In genomic region chr9:131104016-131104740, GRCh38 we compare ENCODE assay signal across 21 cellular contexts. TPM values are rescaled to one million over a fixed set of nuclear protein-coding genes. Genes with fewer than 3 reads are reported as not detected.
DNase-seq lines count a peak whose midpoint lies in the region; ATAC-seq and TF ChIP-seq lines count a peak whose summit lies in the region.
"Had no signal": no experiment of that assay in that cellular context is flagged by ENCODE, and none has a peak within 500 bp of the region (broad histone marks: within the 10 kb centered on the region; RNA-seq: fewer than 3 reads in every experiment).

No MANE protein-coding gene starts in this region.

- peak overlapping the region; percentile 90; the same call in 1 of the 2 replicates for H3K27ac Mint-ChIP-seq in WTC11
- no peak overlapping the region for H3K27ac Mint-ChIP-seq in activated naive CD8-positive, alpha-beta T cell treated with anti-CD3 and anti-CD28 coated beads, Interleukin-2, amount 50 U/mL, for 24 hours
- H3K27ac Mint-ChIP-seq: CD8-positive, alpha-beta T cell; IgD-negative memory B cell had no signal

- H3K4me1 Mint-ChIP-seq in WTC11: peaks cover 50% of the 10 kb centered on the region
- H3K4me1 Mint-ChIP-seq in activated naive CD8-positive, alpha-beta T cell treated with anti-CD3 and anti-CD28 coated beads, Interleukin-2, amount 50 U/mL, for 24 hours: no peaks in the 10 kb centered on the region

- ATAC-seq in Right ventricle myocardium superior (ENCODE audit: poor library complexity) (no peak), WTC11 (peak; percentile 53), GM19324 (IDR thresholded peaks at IDR 0.05; ENCODE audit: low FRiP score, unreplicated experiment) (no peak)
- no peak for ATAC-seq in activated naive CD8-positive, alpha-beta T cell treated with anti-CD3 and anti-CD28 coated beads, Interleukin-2, amount 50 U/mL, for 24 hours
- ATAC-seq: CD8-positive, alpha-beta T cell had no signal

- H3K4me3 Mint-ChIP-seq in WTC11: no peak overlapping the region
- no peak overlapping the region for H3K4me3 Mint-ChIP-seq in activated naive CD8-positive, alpha-beta T cell treated with anti-CD3 and anti-CD28 coated beads, Interleukin-2, amount 50 U/mL, for 24 hours
- H3K4me3 Mint-ChIP-seq: CD8-positive, alpha-beta T cell; IgD-negative memory B cell had no signal

- DNase-seq in left ventricle myocardium inferior (no peak), Right ventricle myocardium superior (no peak), WTC11 (ENCODE audit: low spot score) (no peak), substantia nigra (lab: John Stamatoyannopoulos, UW) (no peak)
- DNase-seq in stimulated activated CD4-positive, alpha-beta T cell treated with anti-CD3 and anti-CD28 coated beads, Interleukin-2, amount 100 ng/mL, for 48 hours: no peak
- no peak for DNase-seq in activated naive CD8-positive, alpha-beta T cell treated with anti-CD3 and anti-CD28 coated beads, Interleukin-2, amount 50 U/mL, for 24 hours
- DNase-seq: CD8-positive, alpha-beta T cell; DMS53; EL; MM.1S; NCI-H1105; NCI-H2081; NCI-H2227 treated with DMSO at 0.1 percent for 48 hours; NCI-H510A treated with DMSO at 0.1 percent for 48 hours; RPMI8226; SIG-M5 had no signal

- intact Hi-C loops in left ventricle myocardium inferior (cut with micrococcal nuclease): no loop called here
- intact Hi-C loops in Right ventricle myocardium superior (cut with DNase I): no loop called here

- H3K27me3 ChIP-seq in left ventricle myocardium inferior (ENCODE audit: low read depth) (peaks cover 3% of the 10 kb centered on the region), iPS-20b (ENCODE audit: insufficient read depth, low read length) (no peaks in the 10 kb centered on the region)

- H3K36me3 ChIP-seq in left ventricle myocardium inferior: peaks cover 9% of the 10 kb centered on the region
- peaks cover 75% of the 10 kb centered on the region for H3K36me3 ChIP-seq in iPS-20b (ENCODE audit: insufficient read depth, low read depth, low read length)

- no peaks in the 10 kb centered on the region for H3K9me3 ChIP-seq in left ventricle myocardium inferior (replicated peaks)
- H3K9me3 ChIP-seq in iPS-20b (ENCODE audit: insufficient read depth, low read depth, low read length): no peaks in the 10 kb centered on the region

- H3K4me3 ChIP-seq in left ventricle myocardium inferior: no peak overlapping the region
- peak overlapping the region; percentile 30; the same call in 1 of the 2 replicates for H3K4me3 ChIP-seq in iPS-20b (ENCODE audit: low read length)

- peaks cover 75% of the 10 kb centered on the region for H3K4me1 ChIP-seq in left ventricle myocardium inferior
- peaks cover 24% of the 10 kb centered on the region; the same call in 1 of the 2 replicates for H3K4me1 ChIP-seq in iPS-20b (ENCODE audit: insufficient read depth, low read length)

- TF ChIP-seq CTCF in left ventricle myocardium inferior (IDR thresholded peaks at IDR 0.05; ENCODE audit: borderline replicate concordance) (no peak), WTC11 (IDR thresholded peaks at IDR 0.05) (no peak)

- POLR2A ChIA-PET in WTC11 (lab: Charles Lee): no interaction called here

- H3K9ac ChIP-seq in iPS-20b (ENCODE audit: low read depth, low read length): peak overlapping the region; percentile 64; the same call in 1 of the 2 replicates

- H3K27me3 Mint-ChIP-seq in WTC11 (ENCODE audit: low read depth): no peaks in the 10 kb centered on the region; the same call in 1 of the 2 replicates
- H3K27me3 Mint-ChIP-seq in activated naive CD8-positive, alpha-beta T cell treated with anti-CD3 and anti-CD28 coated beads, Interleukin-2, amount 50 U/mL, for 24 hours: no peaks in the 10 kb centered on the region

- H3K27ac ChIP-seq in left ventricle myocardium inferior (replicated peaks): peak overlapping the region; percentile 87
- peak overlapping the region; percentile 40 for H3K27ac ChIP-seq in iPS-20b (ENCODE audit: low read length)
- H3K27ac ChIP-seq in substantia nigra (ENCODE audit: low read depth, low read length, poor library complexity, severe bottlenecking): peak overlapping the region; percentile 40
- H3K27ac ChIP-seq: HL-60 had no signal

- H3K9me3 Mint-ChIP-seq in WTC11: no peaks in the 10 kb centered on the region
- H3K9me3 Mint-ChIP-seq in activated naive CD8-positive, alpha-beta T cell treated with anti-CD3 and anti-CD28 coated beads, Interleukin-2, amount 50 U/mL, for 24 hours: no peaks in the 10 kb centered on the region
- H3K9me3 Mint-ChIP-seq: CD8-positive, alpha-beta T cell; IgD-negative memory B cell had no signal

- peaks cover 22% of the 10 kb centered on the region for H3K36me3 Mint-ChIP-seq in WTC11
- no peaks in the 10 kb centered on the region for H3K36me3 Mint-ChIP-seq in activated naive CD8-positive, alpha-beta T cell treated with anti-CD3 and anti-CD28 coated beads, Interleukin-2, amount 50 U/mL, for 24 hours (ENCODE audit: low read depth)
- H3K36me3 Mint-ChIP-seq: CD8-positive, alpha-beta T cell; IgD-negative memory B cell had no signal

- CTCF ChIA-PET in WTC11 (lab: Charles Lee): interaction anchor here (0.8 to 0.9 kb wide), 2 partner anchors 26 to 58 kb away, joined by 3 to 6 read pairs; no protein-coding TSS in a partner anchor

TF ChIP-seq in WTC11, 78 proteins besides CTCF, POLR2A, EP300 and RAD21:
- no peak for TF ChIP-seq ZNF138 (CRISPR knock-in tag; conservative IDR thresholded peaks at IDR 0.05)
- no peak for TF ChIP-seq ZNF219 (CRISPR knock-in tag; IDR thresholded peaks at IDR 0.05; ENCODE audit: borderline replicate concordance)
- TF ChIP-seq ETV6 (CRISPR knock-in tag; IDR thresholded peaks at IDR 0.05): no peak
- peak; percentile 45; the same call in 1 of the 2 replicates for TF ChIP-seq SP1 (CRISPR knock-in tag; conservative IDR thresholded peaks at IDR 0.05)

RNA-seq across cellular contexts. Expression of gene AIF1L, which starts 7.8 kb away (rescaled TPM):
- 16.5 TPM for total RNA-seq in left ventricle myocardium inferior
- 22.8 TPM for total RNA-seq in Right ventricle myocardium superior
- 103 to 109 TPM (median 106 TPM) in 3 replicates for total RNA-seq in WTC11 (2021)
- total RNA-seq: CD8-positive, alpha-beta T cell; LHCN-M2 had no signal

RNA-seq across cellular contexts. Expression of gene NUP214, which starts 21.2 kb away (rescaled TPM):
- 24.7 TPM for total RNA-seq in left ventricle myocardium inferior
- total RNA-seq in Right ventricle myocardium superior: 22.4 TPM
- 39.9 to 42.8 TPM (median 41.8 TPM) in 3 replicates for total RNA-seq in WTC11 (2021)
